11 cellular contexts compared by ENCODE assay signal in genomic region chr12:68521848-68522502, GRCh38.
DNase-seq lines count a peak whose midpoint lies in the region; ATAC-seq and TF ChIP-seq lines count a peak whose summit lies in the region.
"Had no signal": no experiment of that assay in that cellular context is flagged by ENCODE, and none has a peak within 500 bp of the region (broad histone marks: within the 10 kb centered on the region; RNA-seq: fewer than 3 reads in every experiment).

No MANE protein-coding gene starts in this region.

- intact Hi-C loops in left colon (cut with DNase I, micrococcal nuclease) = no loop called here

- 0 out of 2 replicates have a peak overlapping the region, but pooled peaks have one; percentile 2 for H3K4me3 ChIP-seq in HFF-Myc (replicated peaks; ENCODE audit: low read depth, low read length)
- H3K4me3 ChIP-seq in smooth muscle cell = no peak overlapping the region

- H3F3A ChIP-seq in smooth muscle cell (ENCODE audit: low read depth) = no peaks in the 10 kb centered on the region

- H3K27ac ChIP-seq in foreskin keratinocyte = peak overlapping the region; percentile 63
- H3K27ac ChIP-seq in smooth muscle cell (ENCODE audit: low read depth) = peak overlapping the region; percentile 98

- H3K27me3 ChIP-seq in foreskin keratinocyte = no peaks in the 10 kb centered on the region
- H3K27me3 ChIP-seq in smooth muscle cell (ENCODE audit: low read depth) = no peaks in the 10 kb centered on the region

- H4K20me1 ChIP-seq in smooth muscle cell (ENCODE audit: low read depth) = no peaks in the 10 kb centered on the region

- H3K4me2 ChIP-seq in smooth muscle cell = peak overlapping the region; percentile 56

- peaks cover 4% of the 10 kb centered on the region for H3K4me1 ChIP-seq in foreskin keratinocyte
- peaks cover 16% of the 10 kb centered on the region for H3K4me1 ChIP-seq in smooth muscle cell (ENCODE audit: low read depth)

- 51% methylated on average over 5 of the region's 5 CpGs for WGBS in smooth muscle cell (ENCODE audit: low lambda C conversion rate)

- H3K79me2 ChIP-seq in smooth muscle cell (ENCODE audit: low read depth) = no peaks in the 10 kb centered on the region

- DNase-seq in HFF-Myc (ENCODE audit: extremely low read depth, low read depth) (no peak), astrocyte of the hippocampus (ENCODE audit: low read depth, low spot score) (peak; percentile 13), foreskin keratinocyte (no peak), smooth muscle cell (lab: John Stamatoyannopoulos, UW; ENCODE audit: unreplicated experiment) (no peak), NCI-H526 (lab: John Stamatoyannopoulos, UW) (no peak), left colon (no peak)
- DNase-seq: activated T-cell treated with anti-CD3 and anti-CD28 coated beads, Interleukin-2, amount 50 U/mL, for 4 hours; CD4-positive, CD25-positive, alpha-beta regulatory T cell; NCI-H2081 treated with DMSO at 0.1 percent for 48 hours; NCI-H748 treated with DMSO at 0.1 percent for 48 hours had no signal

- no peaks in the 10 kb centered on the region for H3K36me3 ChIP-seq in smooth muscle cell (ENCODE audit: low read depth)

- no peak for TF ChIP-seq CTCF in HFF-Myc (IDR thresholded peaks at IDR 0.05; ENCODE audit: low read depth, low read length, missing control alignments)
- no peak for TF ChIP-seq CTCF in foreskin keratinocyte (conservative IDR thresholded peaks at IDR 0.05)
- TF ChIP-seq CTCF in smooth muscle cell (IDR thresholded peaks at IDR 0.05; ENCODE audit: borderline replicate concordance, insufficient read depth, poor library complexity, severe bottlenecking) = no peak

- peak overlapping the region; percentile 64 for H2AFZ ChIP-seq in smooth muscle cell (ENCODE audit: low read depth)

- H3K9ac ChIP-seq in smooth muscle cell (ENCODE audit: low read depth) = peak overlapping the region; percentile 87

- H3K9me3 ChIP-seq in smooth muscle cell (replicated peaks; ENCODE audit: low read depth) = no peaks in the 10 kb centered on the region

- ATAC-seq in foreskin keratinocyte (no peak), GM21367 (IDR thresholded peaks at IDR 0.05; ENCODE audit: unreplicated experiment) (no peak), left colon (no peak)
- ATAC-seq: activated T-cell treated with anti-CD3 and anti-CD28 coated beads, Interleukin-2, amount 50 U/mL, for 4 hours had no signal
